Comparison of ENCODE assay signal across 10 cellular contexts in the genomic region with DNA sequence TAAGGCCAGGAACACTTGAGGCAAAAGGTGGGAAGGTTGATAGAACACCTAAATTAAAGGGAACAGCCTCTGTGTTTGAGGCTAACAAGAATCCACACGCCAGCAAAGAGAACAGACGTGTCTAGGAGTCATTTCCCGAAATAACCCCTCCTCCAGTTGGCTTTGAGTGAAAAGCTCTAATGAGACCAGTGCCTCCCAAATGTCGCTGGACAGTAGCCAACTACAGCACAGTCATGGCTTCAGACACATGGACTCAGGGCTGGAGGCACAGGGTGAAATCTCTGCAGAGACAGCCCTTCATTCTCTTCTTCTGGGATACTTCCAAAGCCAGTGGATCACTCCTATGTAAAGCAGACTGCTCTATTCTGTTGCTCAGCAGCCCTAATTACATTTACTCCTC. TPM values are rescaled to one million over a fixed set of nuclear protein-coding genes. Genes with fewer than 3 reads are reported as not detected.
DNase-seq lines count a peak whose midpoint lies in the region; ATAC-seq and TF ChIP-seq lines count a peak whose summit lies in the region.
"Had no signal": no experiment of that assay in that cellular context is flagged by ENCODE, and none has a peak within 500 bp of the region (broad histone marks: within the 10 kb centered on the region; RNA-seq: fewer than 3 reads in every experiment).

No MANE protein-coding gene starts in this region.

- no peak for ATAC-seq in HG03045 (IDR thresholded peaks at IDR 0.05; ENCODE audit: unreplicated experiment)

- H3K4me3 Mint-ChIP-seq in activated CD4-positive, alpha-beta T cell treated with anti-CD3 and anti-CD28 coated beads, Interleukin-2, amount 10 ng/mL, durations not matched to agents 24 days and 14 days = no peak overlapping the region
- H3K4me3 Mint-ChIP-seq in activated CD4-positive, alpha-beta T cell treated with anti-CD3 and anti-CD28 coated beads, Interleukin-2, amount 10 ng/mL, durations not matched to agents 7 days and 5 days = no peak overlapping the region
- H3K4me3 Mint-ChIP-seq: activated naive CD8-positive, alpha-beta T cell treated with anti-CD3 and anti-CD28 coated beads, Interleukin-2, amount 10 ng/mL, durations not matched to agents 7 days and 5 days; CD4-positive, CD25-positive, alpha-beta regulatory T cell had no signal

- no peaks in the 10 kb centered on the region for H3K4me1 Mint-ChIP-seq in activated CD4-positive, alpha-beta T cell treated with anti-CD3 and anti-CD28 coated beads, Interleukin-2, amount 10 ng/mL, durations not matched to agents 24 days and 14 days
- H3K4me1 Mint-ChIP-seq in activated CD4-positive, alpha-beta T cell treated with anti-CD3 and anti-CD28 coated beads, Interleukin-2, amount 10 ng/mL, durations not matched to agents 7 days and 5 days = no peaks in the 10 kb centered on the region
- H3K4me1 Mint-ChIP-seq: activated naive CD8-positive, alpha-beta T cell treated with anti-CD3 and anti-CD28 coated beads, Interleukin-2, amount 10 ng/mL, durations not matched to agents 7 days and 5 days; CD4-positive, CD25-positive, alpha-beta regulatory T cell had no signal

- no peaks in the 10 kb centered on the region for H3K36me3 Mint-ChIP-seq in activated CD4-positive, alpha-beta T cell treated with anti-CD3 and anti-CD28 coated beads, Interleukin-2, amount 10 ng/mL, durations not matched to agents 24 days and 14 days (ENCODE audit: low read depth)
- no peaks in the 10 kb centered on the region for H3K36me3 Mint-ChIP-seq in activated CD4-positive, alpha-beta T cell treated with anti-CD3 and anti-CD28 coated beads, Interleukin-2, amount 10 ng/mL, durations not matched to agents 7 days and 5 days (ENCODE audit: low read depth)
- H3K36me3 Mint-ChIP-seq: activated naive CD8-positive, alpha-beta T cell treated with anti-CD3 and anti-CD28 coated beads, Interleukin-2, amount 10 ng/mL, durations not matched to agents 7 days and 5 days; CD4-positive, CD25-positive, alpha-beta regulatory T cell had no signal

- WGBS in esophagus muscularis mucosa = 19% methylated on average over 4 of the region's 4 CpGs

- H3K27me3 ChIP-seq in esophagus muscularis mucosa (no peaks in the 10 kb centered on the region), muscle layer of duodenum (ENCODE audit: low read depth, low read length) (no peaks in the 10 kb centered on the region)

- no peak for TF ChIP-seq CTCF in esophagus muscularis mucosa (IDR thresholded peaks at IDR 0.05)

- H3K4me1 ChIP-seq in esophagus muscularis mucosa (peaks cover 11 to 29% (median 17%) of the 10 kb centered on the region in 4 donors), muscle layer of duodenum (ENCODE audit: control insufficient read depth in 1 of 2, insufficient read depth in 2 of 2, low read length in 2 of 2) (peaks cover 5 to 7% of the 10 kb centered on the region in 2 donors)

- no peak for TF ChIP-seq POLR2A in esophagus muscularis mucosa (IDR thresholded peaks at IDR 0.05; ENCODE audit: low read depth)

- DNase-seq in Ammon's horn (ENCODE audit: low spot score) (peak; percentile 84), NCI-H774 (lab: John Stamatoyannopoulos, UW) (peak; percentile 38), esophagus muscularis mucosa (ENCODE audit: extremely low spot score) (no peak), DMS79 (lab: John Stamatoyannopoulos, UW) (no peak)
- DNase-seq in activated CD4-positive, alpha-beta T cell treated with anti-CD3 and anti-CD28 coated beads, Interleukin-2, amount 10 ng/mL, durations not matched to agents 24 days and 14 days = no peak
- no peak for DNase-seq in activated CD4-positive, alpha-beta T cell treated with anti-CD3 and anti-CD28 coated beads, Interleukin-2, amount 10 ng/mL, durations not matched to agents 7 days and 5 days
- DNase-seq: activated naive CD8-positive, alpha-beta T cell treated with anti-CD3 and anti-CD28 coated beads, Interleukin-2, amount 10 ng/mL, durations not matched to agents 7 days and 5 days; CD4-positive, CD25-positive, alpha-beta regulatory T cell had no signal

- CTCF ChIA-PET in activated CD4-positive, alpha-beta T cell treated with anti-CD3 and anti-CD28 coated beads, Interleukin-2, amount 10 ng/mL, durations not matched to agents 7 days and 5 days (lab: Charles Lee) = no interaction called here

- H3K27me3 Mint-ChIP-seq in activated CD4-positive, alpha-beta T cell treated with anti-CD3 and anti-CD28 coated beads, Interleukin-2, amount 10 ng/mL, durations not matched to agents 24 days and 14 days = peaks cover 23% of the 10 kb centered on the region
- peaks cover 20% of the 10 kb centered on the region for H3K27me3 Mint-ChIP-seq in activated CD4-positive, alpha-beta T cell treated with anti-CD3 and anti-CD28 coated beads, Interleukin-2, amount 10 ng/mL, durations not matched to agents 7 days and 5 days

- POLR2A ChIA-PET in activated CD4-positive, alpha-beta T cell treated with anti-CD3 and anti-CD28 coated beads, Interleukin-2, amount 10 ng/mL, durations not matched to agents 7 days and 5 days (lab: Charles Lee) = no interaction called here

- no peaks in the 10 kb centered on the region for H3K9me3 Mint-ChIP-seq in activated CD4-positive, alpha-beta T cell treated with anti-CD3 and anti-CD28 coated beads, Interleukin-2, amount 10 ng/mL, durations not matched to agents 24 days and 14 days
- H3K9me3 Mint-ChIP-seq in activated CD4-positive, alpha-beta T cell treated with anti-CD3 and anti-CD28 coated beads, Interleukin-2, amount 10 ng/mL, durations not matched to agents 7 days and 5 days = no peaks in the 10 kb centered on the region
- H3K9me3 Mint-ChIP-seq: activated naive CD8-positive, alpha-beta T cell treated with anti-CD3 and anti-CD28 coated beads, Interleukin-2, amount 10 ng/mL, durations not matched to agents 7 days and 5 days had no signal

- H3K36me3 ChIP-seq in esophagus muscularis mucosa (no peaks in the 10 kb centered on the region), muscle layer of duodenum (ENCODE audit: control insufficient read depth in 1 of 2, insufficient read depth in 2 of 2, low read length in 2 of 2) (no peaks in the 10 kb centered on the region)

- TF ChIP-seq EP300 in esophagus muscularis mucosa (IDR thresholded peaks at IDR 0.05) = peak; percentile 53

- intact Hi-C loops in esophagus muscularis mucosa (cut with DNase I) = no loop called here
- intact Hi-C loops in activated CD4-positive, alpha-beta T cell treated with anti-CD3 and anti-CD28 coated beads, Interleukin-2, amount 10 ng/mL, durations not matched to agents 24 days and 14 days (cut with micrococcal nuclease) = no loop called here

- H3K4me3 ChIP-seq in esophagus muscularis mucosa (no peak overlapping the region), muscle layer of duodenum (ENCODE audit: low read depth in 1 of 2, low read length in 2 of 2) (no peak overlapping the region)

- H3K27ac ChIP-seq in esophagus muscularis mucosa (replicated peaks in 1 of 4) (peak overlapping the region in 2 of 4 donors; percentile 38 to 69), muscle layer of duodenum (ENCODE audit: low read length) (peak overlapping the region; percentile 76)

- no peak overlapping the region for H3K27ac Mint-ChIP-seq in activated CD4-positive, alpha-beta T cell treated with anti-CD3 and anti-CD28 coated beads, Interleukin-2, amount 10 ng/mL, durations not matched to agents 24 days and 14 days
- H3K27ac Mint-ChIP-seq in activated CD4-positive, alpha-beta T cell treated with anti-CD3 and anti-CD28 coated beads, Interleukin-2, amount 10 ng/mL, durations not matched to agents 7 days and 5 days = no peak overlapping the region
- H3K27ac Mint-ChIP-seq: activated naive CD8-positive, alpha-beta T cell treated with anti-CD3 and anti-CD28 coated beads, Interleukin-2, amount 10 ng/mL, durations not matched to agents 7 days and 5 days; CD4-positive, CD25-positive, alpha-beta regulatory T cell had no signal

- H3K9me3 ChIP-seq in esophagus muscularis mucosa (no peaks in the 10 kb centered on the region), muscle layer of duodenum (ENCODE audit: control insufficient read depth in 1 of 2, low read length in 2 of 2) (no peaks in the 10 kb centered on the region)

RNA-seq across cellular contexts. Expression of a gene that starts 49.6 kb away (rescaled TPM):
- 10 to 100 TPM; 24.1 to 56.8 (median 43.3) TPM for total RNA-seq in esophagus muscularis mucosa
- total RNA-seq in activated CD4-positive, alpha-beta T cell treated with anti-CD3 and anti-CD28 coated beads, Interleukin-2, amount 10 ng/mL, durations not matched to agents 24 days and 14 days = 0.26 TPM in 2 replicates
- under 1 TPM; 0.25 to 0.27 TPM for total RNA-seq in activated CD4-positive, alpha-beta T cell treated with anti-CD3 and anti-CD28 coated beads, Interleukin-2, amount 10 ng/mL, durations not matched to agents 7 days and 5 days

RNA-seq across cellular contexts. Expression of a gene that starts 50.0 kb away (rescaled TPM):
- total RNA-seq in esophagus muscularis mucosa = 100 to 1,000 TPM; 133 to 203 (median 159) TPM
- 0.14 and 0.50 TPM in 2 replicates for total RNA-seq in activated CD4-positive, alpha-beta T cell treated with anti-CD3 and anti-CD28 coated beads, Interleukin-2, amount 10 ng/mL, durations not matched to agents 24 days and 14 days
- total RNA-seq in activated CD4-positive, alpha-beta T cell treated with anti-CD3 and anti-CD28 coated beads, Interleukin-2, amount 10 ng/mL, durations not matched to agents 7 days and 5 days = 1 to 10 TPM; 1.7 to 1.8 TPM

Comparison
In these comparisons a context has a peak if more than half of its experiments do, and no peak if none do; other contexts are left out.
1. DNase-seq: peak in Ammon's horn (single experiment) and NCI-H774 (single experiment); none in esophagus muscularis mucosa (single experiment), activated CD4-positive, alpha-beta T cell treated with anti-CD3 and anti-CD28 coated beads, Interleukin-2, amount 10 ng/mL, durations not matched to agents 24 days and 14 days (single experiment), DMS79 (single experiment) and activated CD4-positive, alpha-beta T cell treated with anti-CD3 and anti-CD28 coated beads, Interleukin-2, amount 10 ng/mL, durations not matched to agents 7 days and 5 days (single experiment).
2. RNA of a gene that starts 49.6 kb away (total RNA-seq): 24.1 to 56.8 TPM in esophagus muscularis mucosa; 0.25 to 0.27 TPM in activated CD4-positive, alpha-beta T cell treated with anti-CD3 and anti-CD28 coated beads, Interleukin-2, amount 10 ng/mL, durations not matched to agents 7 days and 5 days and 0.26 TPM in activated CD4-positive, alpha-beta T cell treated with anti-CD3 and anti-CD28 coated beads, Interleukin-2, amount 10 ng/mL, durations not matched to agents 24 days and 14 days; every median in the first group is over 10 times any median in the second.
3. RNA of a gene that starts 50.0 kb away (total RNA-seq): 133 to 203 TPM in esophagus muscularis mucosa; 1.7 to 1.8 TPM in activated CD4-positive, alpha-beta T cell treated with anti-CD3 and anti-CD28 coated beads, Interleukin-2, amount 10 ng/mL, durations not matched to agents 7 days and 5 days and 0.14 to 0.50 TPM in activated CD4-positive, alpha-beta T cell treated with anti-CD3 and anti-CD28 coated beads, Interleukin-2, amount 10 ng/mL, durations not matched to agents 24 days and 14 days; every median in the first group is over 10 times any median in the second.